ENCODE assay signal across 27 cellular contexts in genomic region chr7:3896366-3896765, GRCh38.
"Had no signal": no experiment of that assay in that cellular context is flagged by ENCODE, and none has a peak within 500 bp of the region (broad histone marks: within the 10 kb centered on the region; RNA-seq: fewer than 3 reads in every experiment).

No MANE protein-coding gene starts in this region.

- H3K9me3 Mint-ChIP-seq: activated B cell treated with CpG ODN at 0.5 μM for 24 hours; activated naive CD8-positive, alpha-beta T cell treated with anti-CD3 and anti-CD28 coated beads for 36 hours; activated T-cell treated with anti-CD3 and anti-CD28 coated beads, Interleukin-2, amount 50 U/mL, for 4 hours; activated T-helper 2 cell treated with anti-CD3 and anti-CD28 coated beads, Interferon-gamma antibody, Interleukin-2, Interleukin-4, amounts not matched to agents 10 μg/mL and 5 μg/mL and 100 μg/mL, durations not matched to agents 14 hours and 24 hours and 36 hours; endodermal cell; mesothelial cell of epicardium; naive thymus-derived CD8-positive, alpha-beta T cell; T-cell; type B pancreatic cell had no signal

- H3K27ac Mint-ChIP-seq: activated B cell treated with CpG ODN at 0.5 μM for 24 hours; activated CD4-positive, alpha-beta T cell treated with anti-CD3 and anti-CD28 coated beads for 36 hours; activated naive CD8-positive, alpha-beta T cell treated with anti-CD3 and anti-CD28 coated beads for 36 hours; activated T-helper 2 cell treated with anti-CD3 and anti-CD28 coated beads, Interferon-gamma antibody, Interleukin-2, Interleukin-4, amounts not matched to agents 10 μg/mL and 5 μg/mL and 100 μg/mL, durations not matched to agents 14 hours and 24 hours and 36 hours; endodermal cell; mesothelial cell of epicardium; type B pancreatic cell had no signal

- ATAC-seq: activated CD4-positive, alpha-beta T cell treated with anti-CD3 and anti-CD28 coated beads for 36 hours; activated T-cell treated with anti-CD3 and anti-CD28 coated beads, Interleukin-2, amount 50 U/mL, for 4 hours; gastroesophageal sphincter; left lobe of liver; naive thymus-derived CD8-positive, alpha-beta T cell; SK-N-SH treated with all-trans-retinoic acid at 6 μM for 48 hours; stimulated activated naive CD8-positive, alpha-beta T cell treated with anti-CD3 and anti-CD28 coated beads, Interleukin-15, Interleukin-2, amounts not matched to agents 100 U/mL and 50 U/mL, for 24 hours; T-cell had no signal

- H3K27me3 ChIP-seq: gastroesophageal sphincter, heart right ventricle, sigmoid colon had no signal

- DNase-seq: activated B cell treated with CpG ODN at 0.5 μM for 24 hours; activated CD4-positive, alpha-beta T cell treated with anti-CD3 and anti-CD28 coated beads for 36 hours; activated CD4-positive, alpha-beta T cell treated with anti-CD3 and anti-CD28 coated beads, Interleukin-2, amount 50 U/mL, for 4 hours; activated CD8-positive, alpha-beta memory T cell treated with anti-CD3 and anti-CD28 coated beads, Interleukin-2, amount 50 U/mL, for 48 hours; activated naive CD4-positive, alpha-beta T cell; activated naive CD8-positive, alpha-beta T cell treated with anti-CD3 and anti-CD28 coated beads for 36 hours; activated T-cell treated with anti-CD3 and anti-CD28 coated beads, Interleukin-2, amount 50 U/mL, for 4 hours; cerebellar nuclear complex; cortex of kidney; endodermal cell; heart right ventricle; islet precursor cell; naive thymus-derived CD8-positive, alpha-beta T cell; nucleus accumbens; SIG-M5; sigmoid colon; stimulated activated CD4-positive, alpha-beta T cell treated with anti-CD3 and anti-CD28 coated beads, Interleukin-4, amount 100 ng/mL, for 24 hours; stimulated activated naive CD8-positive, alpha-beta T cell treated with anti-CD3 and anti-CD28 coated beads, Interleukin-15, Interleukin-2, amounts not matched to agents 100 U/mL and 50 U/mL, for 24 hours; T-cell; T-helper 9 cell had no signal

- H3K36me3 ChIP-seq: gastroesophageal sphincter, heart right ventricle, sigmoid colon had no signal

- H3K4me3 ChIP-seq: gastroesophageal sphincter, heart right ventricle, lung, sigmoid colon had no signal

- H3K4me1 Mint-ChIP-seq: activated B cell treated with CpG ODN at 0.5 μM for 24 hours; activated CD4-positive, alpha-beta T cell treated with anti-CD3 and anti-CD28 coated beads for 36 hours; activated naive CD8-positive, alpha-beta T cell treated with anti-CD3 and anti-CD28 coated beads for 36 hours; naive thymus-derived CD8-positive, alpha-beta T cell; T-cell had no signal

- H3K9me3 ChIP-seq: gastroesophageal sphincter, heart right ventricle, sigmoid colon had no signal

- H3K36me3 Mint-ChIP-seq: activated naive CD8-positive, alpha-beta T cell treated with anti-CD3 and anti-CD28 coated beads for 36 hours; mesothelial cell of epicardium; naive thymus-derived CD8-positive, alpha-beta T cell; T-cell; type B pancreatic cell had no signal

- H3K4me1 ChIP-seq: heart right ventricle had no signal

- H3K27ac ChIP-seq: heart right ventricle, sigmoid colon had no signal

- H3K4me3 Mint-ChIP-seq: activated B cell treated with CpG ODN at 0.5 μM for 24 hours; activated CD4-positive, alpha-beta T cell treated with anti-CD3 and anti-CD28 coated beads for 36 hours; activated naive CD8-positive, alpha-beta T cell treated with anti-CD3 and anti-CD28 coated beads for 36 hours; activated T-cell treated with anti-CD3 and anti-CD28 coated beads, Interleukin-2, amount 50 U/mL, for 4 hours; endodermal cell; mesothelial cell of epicardium; naive thymus-derived CD8-positive, alpha-beta T cell; T-cell; type B pancreatic cell had no signal
